ENCODE assay signal across 11 cellular contexts in the genomic region with DNA sequence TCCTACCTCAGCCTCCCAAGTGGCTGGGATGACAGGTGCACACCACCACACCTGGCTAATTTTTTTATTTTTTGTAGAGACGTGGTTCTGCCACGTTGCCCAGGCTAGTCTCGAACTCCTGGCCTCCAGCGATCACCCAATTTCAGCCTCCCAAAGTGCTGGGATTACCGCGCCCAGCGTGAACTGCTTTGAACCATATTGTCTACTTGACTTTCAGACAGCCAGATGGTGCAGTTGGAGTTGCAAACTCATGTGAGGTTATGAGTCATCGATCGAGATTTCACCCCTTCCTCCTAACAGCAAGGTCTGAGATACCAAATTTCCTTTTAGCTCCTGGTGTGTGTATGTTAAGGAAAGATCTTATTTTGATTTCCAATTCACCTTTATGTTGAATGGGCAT. TPM values are rescaled to one million over a fixed set of nuclear protein-coding genes. Genes with fewer than 3 reads are reported as not detected.
DNase-seq lines count a peak whose midpoint lies in the region; ATAC-seq and TF ChIP-seq lines count a peak whose summit lies in the region.
"Had no signal": no experiment of that assay in that cellular context is flagged by ENCODE, and none has a peak within 500 bp of the region (broad histone marks: within the 10 kb centered on the region; RNA-seq: fewer than 3 reads in every experiment).

No MANE protein-coding gene starts in this region.

- ATAC-seq in GM21619 (IDR thresholded peaks at IDR 0.05; ENCODE audit: unreplicated experiment) (no peak), HG03354 (IDR thresholded peaks at IDR 0.05; ENCODE audit: poor library complexity, severe bottlenecking, unreplicated experiment) (no peak)

- H3K9me3 ChIP-seq in OCI-LY7 (ENCODE audit: low read length), result no peaks in the 10 kb centered on the region
- H3K9me3 ChIP-seq: neutrophil, SJCRH30, upper lobe of left lung had no signal

- H3K36me3 ChIP-seq in brain microvascular endothelial cell (replicated peaks), result no peaks in the 10 kb centered on the region
- no peaks in the 10 kb centered on the region for H3K36me3 ChIP-seq in OCI-LY7 (ENCODE audit: insufficient read depth, low read length)
- H3K36me3 ChIP-seq: neutrophil, SJCRH30, upper lobe of left lung had no signal

- no peaks in the 10 kb centered on the region for H3K27me3 ChIP-seq in brain microvascular endothelial cell (replicated peaks)
- H3K27me3 ChIP-seq: SJCRH30, upper lobe of left lung had no signal

- no peak overlapping the region for H3K4me2 ChIP-seq in OCI-LY7 (ENCODE audit: low read length)

- in situ Hi-C loops in ACHN (cut with HindIII; ENCODE audit: low pct_ligation_motif_present, low pct_unique_long_range_greater_than_20kb, low sequenced_read_pairs) (no loop called here), brain microvascular endothelial cell (cut with HindIII; ENCODE audit: low pct_ligation_motif_present, low sequenced_read_pairs) (no loop called here)

- H3K27ac ChIP-seq in brain microvascular endothelial cell (no peak overlapping the region), OCI-LY7 (ENCODE audit: low read depth, low read length, poor library complexity, severe bottlenecking) (no peak overlapping the region)
- H3K27ac ChIP-seq: neutrophil, SJCRH30 had no signal

- H3K4me3 ChIP-seq in brain microvascular endothelial cell (ENCODE audit: low read depth, low read length) (no peak overlapping the region), OCI-LY7 (ENCODE audit: low read depth, low read length, poor library complexity, severe bottlenecking) (no peak overlapping the region)
- H3K4me3 ChIP-seq: SJCRH30, upper lobe of left lung had no signal

- BruUV-seq in OCI-LY7 (replicated peaks; lab: Mats Ljungman, UMichigan), result no TSS peak

- peaks cover 20% of the 10 kb centered on the region for H3K4me1 ChIP-seq in OCI-LY7 (ENCODE audit: insufficient read depth, low read length, poor library complexity, severe bottlenecking)

- H2AFZ ChIP-seq in OCI-LY7 (ENCODE audit: low read length), result no peak overlapping the region

- intact Hi-C loops in OCI-LY7 (cut with micrococcal nuclease; ENCODE audit: unreplicated experiment), result no loop called here

- no peaks in the 10 kb centered on the region for H3K79me2 ChIP-seq in OCI-LY7 (ENCODE audit: insufficient read depth, low read depth, low read length)

- H4K20me1 ChIP-seq in OCI-LY7 (ENCODE audit: insufficient read depth, low read length), result no peaks in the 10 kb centered on the region

- H3K9me2 ChIP-seq in OCI-LY7 (ENCODE audit: insufficient read depth, low read length), result no peaks in the 10 kb centered on the region

- CTCF ChIA-PET in OCI-LY7 (lab: Charles Lee; ENCODE audit: unreplicated experiment), result no interaction called here

- DNase-seq in ACHN (peak; percentile 21), LHCN-M2 (ENCODE audit: low read depth) (peak; percentile 78), brain microvascular endothelial cell (peak; percentile 75), OCI-LY7 (ENCODE audit: low spot score) (no peak)

- POLR2A ChIA-PET in OCI-LY7 (lab: Charles Lee), result no interaction called here

- TF ChIP-seq CTCF in brain microvascular endothelial cell (IDR thresholded peaks at IDR 0.05; ENCODE audit: low read depth, low read length, missing control alignments) (no peak), OCI-LY7 (conservative IDR thresholded peaks at IDR 0.05; ENCODE audit: low read length) (no peak)

RNA-seq across cellular contexts. Expression of a gene that starts 2.7 kb away (rescaled TPM):
- total RNA-seq in LHCN-M2 (2014; rRNA removed), result 10.0 and 14.1 TPM in 2 replicates
- polyA plus RNA-seq in LHCN-M2 (2012), result 10.2 TPM
- total RNA-seq in OCI-LY7 (2014; rRNA removed; shearing (Covaris generic)), result 2.5 and 3.3 TPM in 2 replicates
- total RNA-seq in OCI-LY7 (2022), result 2.7 and 3.2 TPM in 2 replicates

RNA-seq across cellular contexts. Expression of a gene that starts 12.3 kb away (rescaled TPM):
- total RNA-seq in LHCN-M2 (2014; rRNA removed) (not detected in 2 replicates), OCI-LY7 (2022) (not detected in 2 replicates)
- not detected for polyA plus RNA-seq in LHCN-M2 (2012)
- not detected in 2 replicates for total RNA-seq in OCI-LY7 (2014; rRNA removed; shearing (Covaris generic))
- total RNA-seq: dermis microvascular lymphatic vessel endothelial cell, G401, SJCRH30, upper lobe of left lung had no signal

RNA-seq across cellular contexts. Expression of a gene that starts 24.6 kb away (rescaled TPM):
- not detected in 2 replicates for total RNA-seq in LHCN-M2 (2014; rRNA removed)
- polyA plus RNA-seq in LHCN-M2 (2012), result 0.02 TPM
- not detected in 2 replicates for total RNA-seq in OCI-LY7 (2014; rRNA removed; shearing (Covaris generic))
- total RNA-seq in OCI-LY7 (2022), result not detected in 2 replicates
- total RNA-seq: dermis microvascular lymphatic vessel endothelial cell had no signal

RNA-seq across cellular contexts. Expression of a gene that starts 38.4 kb away (rescaled TPM):
- total RNA-seq in LHCN-M2 (2014; rRNA removed), result 87.7 and 99.5 TPM in 2 replicates
- 133 TPM for polyA plus RNA-seq in LHCN-M2 (2012)
- 86.5 and 107 TPM in 2 replicates for total RNA-seq in OCI-LY7 (2014; rRNA removed; shearing (Covaris generic))
- total RNA-seq in OCI-LY7 (2022), result 146 and 158 TPM in 2 replicates

RNA-seq across cellular contexts. Expression of a gene that starts 53.2 kb away (rescaled TPM):
- total RNA-seq in LHCN-M2 (2014; rRNA removed), result 71.7 and 75.0 TPM in 2 replicates
- polyA plus RNA-seq in LHCN-M2 (2012), result 67.9 TPM
- total RNA-seq in OCI-LY7 (2014; rRNA removed; shearing (Covaris generic)), result 47.4 and 57.3 TPM in 2 replicates
- total RNA-seq in OCI-LY7 (2022), result 55.5 and 65.1 TPM in 2 replicates
